1 cellular context compared by ENCODE assay signal in the genomic region with DNA sequence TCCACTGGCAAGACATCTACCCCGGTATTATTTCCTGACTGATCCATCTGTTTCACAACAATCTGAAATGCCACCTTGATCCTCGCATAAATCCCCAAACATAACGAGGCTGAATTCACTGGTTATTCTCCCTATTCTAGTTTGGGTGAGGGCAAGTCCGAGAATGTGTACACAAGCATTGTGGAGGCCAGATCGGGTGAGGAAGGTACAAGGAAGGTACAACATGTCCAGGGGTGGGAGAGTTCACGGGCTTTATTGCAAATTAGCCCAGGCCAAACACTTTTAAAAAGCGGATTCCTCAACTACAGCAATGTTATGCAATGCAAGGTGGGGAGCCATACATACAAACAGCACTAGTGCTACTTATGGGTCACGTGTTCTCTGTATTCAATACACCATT.
TF ChIP-seq lines count a peak whose summit lies in the region.

No MANE protein-coding gene starts in this region.

TF ChIP-seq in HepG2, 621 proteins besides CTCF, POLR2A, EP300 and RAD21 (continued from another document):
- no peak for TF ChIP-seq ZNF569 (CRISPR knock-in tag; IDR thresholded peaks at IDR 0.05; ENCODE audit: borderline replicate concordance)
- no peak for TF ChIP-seq NR1H2 (CRISPR knock-in tag; IDR thresholded peaks at IDR 0.05; ENCODE audit: borderline replicate concordance, low read depth)
- TF ChIP-seq, protein P1, sequence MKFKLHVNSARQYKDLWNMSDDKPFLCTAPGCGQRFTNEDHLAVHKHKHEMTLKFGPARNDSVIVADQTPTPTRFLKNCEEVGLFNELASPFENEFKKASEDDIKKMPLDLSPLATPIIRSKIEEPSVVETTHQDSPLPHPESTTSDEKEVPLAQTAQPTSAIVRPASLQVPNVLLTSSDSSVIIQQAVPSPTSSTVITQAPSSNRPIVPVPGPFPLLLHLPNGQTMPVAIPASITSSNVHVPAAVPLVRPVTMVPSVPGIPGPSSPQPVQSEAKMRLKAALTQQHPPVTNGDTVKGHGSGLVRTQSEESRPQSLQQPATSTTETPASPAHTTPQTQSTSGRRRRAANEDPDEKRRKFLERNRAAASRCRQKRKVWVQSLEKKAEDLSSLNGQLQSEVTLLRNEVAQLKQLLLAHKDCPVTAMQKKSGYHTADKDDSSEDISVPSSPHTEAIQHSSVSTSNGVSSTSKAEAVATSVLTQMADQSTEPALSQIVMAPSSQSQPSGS (CRISPR knock-in tag; IDR thresholded peaks at IDR 0.05), result no peak
- TF ChIP-seq RNF2 (conservative IDR thresholded peaks at IDR 0.05; ENCODE audit: low read depth), result no peak
